In the genomic region with DNA sequence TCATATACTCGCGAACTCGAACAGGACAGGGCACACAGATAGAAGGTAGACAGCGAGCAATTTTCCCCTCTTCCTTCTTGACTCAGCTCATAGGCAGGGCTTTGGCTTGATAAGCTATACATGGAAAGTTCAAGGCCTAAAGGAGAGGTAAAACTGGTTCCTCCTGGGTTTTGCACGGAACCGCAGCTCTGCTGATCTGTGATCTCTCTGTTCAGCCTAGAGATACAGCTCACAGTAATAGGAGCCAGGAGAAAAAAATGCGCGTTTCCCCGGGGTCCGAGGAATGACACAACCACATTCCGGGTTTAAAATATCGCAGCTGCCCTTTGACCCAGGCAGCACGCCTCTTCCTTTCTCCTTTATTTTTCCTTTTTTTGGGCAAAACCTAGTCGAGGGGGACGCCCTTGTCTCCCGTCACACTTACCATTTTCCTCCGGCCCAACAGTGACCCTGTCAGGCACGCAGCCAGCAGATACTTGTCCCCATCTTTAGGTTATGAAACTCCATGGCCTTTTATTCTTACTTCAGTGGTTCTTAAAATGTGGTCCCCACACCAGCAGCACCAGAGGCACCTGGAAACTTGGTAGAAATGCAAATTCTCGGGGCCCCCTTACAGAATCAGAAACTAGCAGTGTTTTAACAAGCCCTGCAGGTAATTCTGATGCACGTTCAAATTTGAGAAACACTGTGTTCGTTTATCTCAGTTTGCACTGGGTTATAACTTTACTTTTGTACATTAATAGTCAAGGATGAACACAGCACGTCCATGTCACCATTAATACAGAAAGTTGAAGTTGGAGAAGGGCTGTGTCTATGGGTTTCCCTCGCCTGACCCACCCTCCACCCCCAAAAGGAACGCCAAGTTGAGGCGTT, we compare ENCODE assay signal across 8 cellular contexts. TPM values are rescaled to one million over a fixed set of nuclear protein-coding genes. Genes with fewer than 3 reads are reported as not detected.
DNase-seq lines count a peak whose midpoint lies in the region; ATAC-seq, FAIRE-seq and TF ChIP-seq lines count a peak whose summit lies in the region.

No MANE protein-coding gene starts in this region.

- peak overlapping the region; percentile 62 for H3K9ac ChIP-seq in keratinocyte (ENCODE audit: control insufficient read depth, extremely low read depth, insufficient read depth, low read length)

- H3K4me2 ChIP-seq in keratinocyte (ENCODE audit: control insufficient read depth, extremely low read depth, insufficient read depth, low read depth, low read length), result peak overlapping the region; percentile 92

- H3K27me3 ChIP-seq in keratinocyte (ENCODE audit: control insufficient read depth, extremely low read depth, insufficient read depth, low read length), result no peaks in the 10 kb centered on the region

- H3K9me1 ChIP-seq in keratinocyte (ENCODE audit: control insufficient read depth, extremely low read depth, insufficient read depth, low read length), result no peaks in the 10 kb centered on the region

- H2AFZ ChIP-seq in keratinocyte (ENCODE audit: control insufficient read depth, low read length), result peak overlapping the region; percentile 46

- peak overlapping the region; percentile 16 to 54 (median 19) for H3K4me3 ChIP-seq in keratinocyte (ENCODE audit: control insufficient read depth in 2 of 3, extremely low read depth in 1 of 3, insufficient read depth in 2 of 3, low read depth in 1 of 3, low read length in 3 of 3)

- dilution Hi-C loops in keratinocyte (cut with MboI; ENCODE audit: extremely low pct_ligation_motif_present, low sequenced_read_pairs), result no loop called here

- H3K9me3 Mint-ChIP-seq in brain, result peaks cover 0 to 14% (median 0%) of the 10 kb centered on the region in 5 experiments

- H3K9me3 ChIP-seq in keratinocyte (ENCODE audit: control insufficient read depth, low read depth, low read length), result no peaks in the 10 kb centered on the region

- H3K4me1 ChIP-seq in keratinocyte (ENCODE audit: control insufficient read depth, extremely low read depth, insufficient read depth, low read length), result peaks cover 41% of the 10 kb centered on the region

- H3K36me3 ChIP-seq in keratinocyte (ENCODE audit: control insufficient read depth in 2 of 2, extremely low read depth in 1 of 2, insufficient read depth in 2 of 2, low read length in 2 of 2), result peaks cover 7 to 11% of the 10 kb centered on the region in 2 experiments

- H3K4me1 Mint-ChIP-seq in brain, result peaks cover 41% of the 10 kb centered on the region

- H3K27ac Mint-ChIP-seq in brain, result peak overlapping the region; percentile 99 to 100 (median 100)

- ATAC-seq in stimulated activated naive CD8-positive, alpha-beta T cell treated with anti-CD3 and anti-CD28 coated beads, Interleukin-15, Interleukin-2, amounts not matched to agents 100 U/mL and 50 U/mL, for 24 hours, result no peak
- ATAC-seq in HG03097 (IDR thresholded peaks at IDR 0.05; ENCODE audit: low FRiP score, unreplicated experiment), result no peak

- peak; percentile 55 to 65 for DNase-seq in NCI-H524 (lab: John Stamatoyannopoulos, UW)
- no peak for DNase-seq in NCI-H524 treated with DMSO at 0.1 percent for 48 hours (lab: John Stamatoyannopoulos, UW)
- DNase-seq in NCI-H1930 (lab: John Stamatoyannopoulos, UW), result peak; percentile 21 to 39
- no peak for DNase-seq in keratinocyte (ENCODE audit: low read depth, low spot score)
- peak; percentile 53 for DNase-seq in stimulated activated naive CD8-positive, alpha-beta T cell treated with anti-CD3 and anti-CD28 coated beads, Interleukin-15, Interleukin-2, amounts not matched to agents 100 U/mL and 50 U/mL, for 24 hours
- DNase-seq in SHP77 treated with DMSO at 0.1 percent for 48 hours (lab: John Stamatoyannopoulos, UW), result no peak

- H3K27ac ChIP-seq in keratinocyte (ENCODE audit: control insufficient read depth, insufficient read depth, low read length), result peak overlapping the region; percentile 76

- FAIRE-seq in keratinocyte (lab: Jason Lieb, UNC), result peak; percentile 61

- H3K27me3 Mint-ChIP-seq in brain, result peaks cover 25% of the 10 kb centered on the region

- TF ChIP-seq CTCF in brain (conservative IDR thresholded peaks at IDR 0.05) (no peak), keratinocyte (optimal IDR thresholded peaks at IDR 0.05 in 1 of 3, IDR thresholded peaks at IDR 0.05 in 1 of 3, conservative IDR thresholded peaks at IDR 0.05 in 1 of 3; ENCODE audit: extremely low read depth in 1 of 3, insufficient read depth in 2 of 3, low read length in 3 of 3) (no peak)

- peaks cover 17% of the 10 kb centered on the region for H4K20me1 ChIP-seq in keratinocyte (ENCODE audit: control insufficient read depth, extremely low read depth, insufficient read depth, low read length)

- H3K36me3 Mint-ChIP-seq in brain, result no peaks in the 10 kb centered on the region

- H3K79me2 ChIP-seq in keratinocyte (ENCODE audit: control insufficient read depth, insufficient read depth, low read length), result peaks cover 33% of the 10 kb centered on the region

- peak overlapping the region; percentile 92 to 99 (median 97) for H3K4me3 Mint-ChIP-seq in brain

RNA-seq across cellular contexts. Expression of gene LASP1, which starts 1.5 kb away (rescaled TPM):
- polyA plus RNA-seq in brain (ENCODE audit: insufficient read depth, low read depth, low replicate concordance) (108 TPM), keratinocyte (72.5 to 117 TPM (median 88.1 TPM) in 3 replicates)
- polyA plus RNA-seq in keratinocyte (2011; ENCODE audit: low read depth), result 60.3 TPM
- polyA plus RNA-seq in keratinocyte (2011; cell fraction: cytosol; rRNA removed), result 84.7 and 110 TPM in 2 replicates
- polyA plus RNA-seq in keratinocyte (2011; cell fraction: nucleus; rRNA removed), result 103 and 116 TPM in 2 replicates
- 51.4 and 174 TPM in 2 replicates for polyA plus RNA-seq in keratinocyte (2012; ENCODE audit: low replicate concordance)
- polyA minus RNA-seq in keratinocyte, result 134 to 233 TPM (median 138 TPM) in 3 replicates
- polyA minus RNA-seq in keratinocyte (2011; cell fraction: cytosol; rRNA and poly(A)+ RNA removed), result 335 TPM
- 76.9 and 90.5 TPM in 2 replicates for polyA minus RNA-seq in keratinocyte (2011; cell fraction: nucleus; rRNA and poly(A)+ RNA removed)

RNA-seq across cellular contexts. Expression of gene RPL23, which starts 14.8 kb away (rescaled TPM):
- polyA plus RNA-seq in brain (ENCODE audit: insufficient read depth, low read depth, low replicate concordance) (2,078 TPM), keratinocyte (2,125 to 2,966 TPM (median 2,468 TPM) in 3 replicates)
- 7,440 TPM for polyA plus RNA-seq in keratinocyte (2011; ENCODE audit: low read depth)
- polyA plus RNA-seq in keratinocyte (2011; cell fraction: cytosol; rRNA removed), result 2,699 and 3,057 TPM in 2 replicates
- polyA plus RNA-seq in keratinocyte (2011; cell fraction: nucleus; rRNA removed), result 628 and 824 TPM in 2 replicates
- polyA plus RNA-seq in keratinocyte (2012; ENCODE audit: low replicate concordance), result 2,108 and 3,125 TPM in 2 replicates
- polyA minus RNA-seq in keratinocyte, result 114 to 670 TPM (median 442 TPM) in 3 replicates
- 311 TPM for polyA minus RNA-seq in keratinocyte (2011; cell fraction: cytosol; rRNA and poly(A)+ RNA removed)
- polyA minus RNA-seq in keratinocyte (2011; cell fraction: nucleus; rRNA and poly(A)+ RNA removed), result 76.0 and 133 TPM in 2 replicates

RNA-seq across cellular contexts. Expression of gene CWC25, which starts 43.2 kb away (rescaled TPM):
- polyA plus RNA-seq in brain (ENCODE audit: insufficient read depth, low read depth, low replicate concordance) (9.2 TPM), keratinocyte (12.7 to 15.3 TPM (median 14.9 TPM) in 3 replicates)
- polyA plus RNA-seq in keratinocyte (2011; ENCODE audit: low read depth), result 53.7 TPM
- 8.1 and 10.5 TPM in 2 replicates for polyA plus RNA-seq in keratinocyte (2011; cell fraction: cytosol; rRNA removed)
- polyA plus RNA-seq in keratinocyte (2011; cell fraction: nucleus; rRNA removed), result 40.1 and 44.1 TPM in 2 replicates
- 11.6 and 36.1 TPM in 2 replicates for polyA plus RNA-seq in keratinocyte (2012; ENCODE audit: low replicate concordance)
- polyA minus RNA-seq in keratinocyte, result 5.4 to 8.3 TPM (median 7.5 TPM) in 3 replicates
- polyA minus RNA-seq in keratinocyte (2011; cell fraction: cytosol; rRNA and poly(A)+ RNA removed), result 5.9 TPM
- polyA minus RNA-seq in keratinocyte (2011; cell fraction: nucleus; rRNA and poly(A)+ RNA removed), result 6.0 and 11.3 TPM in 2 replicates

Comparison
In these comparisons a context has a peak if more than half of its experiments do, and no peak if none do; other contexts are left out.
1. DNase-seq: peak in NCI-H524 (2 of 2), NCI-H1930 (2 of 2) and stimulated activated naive CD8-positive, alpha-beta T cell treated with anti-CD3 and anti-CD28 coated beads, Interleukin-15, Interleukin-2, amounts not matched to agents 100 U/mL and 50 U/mL, for 24 hours (single experiment); none in NCI-H524 treated with DMSO at 0.1 percent for 48 hours (single experiment), keratinocyte (single experiment) and SHP77 treated with DMSO at 0.1 percent for 48 hours (single experiment).